9 cellular contexts compared by ENCODE assay signal in the genomic region with DNA sequence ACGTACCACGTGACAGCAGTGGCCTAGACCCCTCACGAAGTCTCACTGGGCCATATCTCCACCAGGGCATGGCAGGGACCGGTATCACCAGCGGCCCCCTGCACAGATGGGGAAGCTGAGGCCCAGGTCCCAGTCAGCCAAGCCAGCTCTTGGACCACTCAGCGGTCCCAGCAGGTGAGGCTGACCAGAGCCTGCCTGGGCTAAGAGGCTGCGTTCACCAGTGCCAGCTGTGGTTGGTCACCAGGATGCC. TPM values are rescaled to one million over a fixed set of nuclear protein-coding genes. Genes with fewer than 3 reads are reported as not detected.
DNase-seq lines count a peak whose midpoint lies in the region; ATAC-seq, FAIRE-seq and TF ChIP-seq lines count a peak whose summit lies in the region.
"Had no signal": no experiment of that assay in that cellular context is flagged by ENCODE, and none has a peak within 500 bp of the region (broad histone marks: within the 10 kb centered on the region; RNA-seq: fewer than 3 reads in every experiment).

No MANE protein-coding gene starts in this region.

- peaks cover 11% of the 10 kb centered on the region; the same call in 1 of the 2 replicates for H3K36me3 ChIP-seq in HUES64 (ENCODE audit: insufficient read depth, low read length)
- peaks cover 2% of the 10 kb centered on the region for H3K36me3 ChIP-seq in bronchial epithelial cell (ENCODE audit: control insufficient read depth, insufficient read depth, low read length)

- H3K9me3 Mint-ChIP-seq in naive thymus-derived CD8-positive, alpha-beta T cell, result no peaks in the 10 kb centered on the region

- POLR2A ChIA-PET in AG04450 (lab: Yijun Ruan, JAX), result interaction anchor here (0.6 to 1.9 kb wide), 5 partner anchors 14 to 491 kb away, joined by 3 to 7 read pairs (median 3); no protein-coding TSS in a partner anchor
- POLR2A ChIA-PET in naive thymus-derived CD8-positive, alpha-beta T cell (lab: Charles Lee), result interaction anchor here (0.7 to 5.0 kb wide), 33 partner anchors 8 to 672 kb away, joined by 3 to 145 read pairs (median 5); partner anchors contain the start of genes COL9A3, DIDO1, GID8 and NTSR1

- H3K9me3 ChIP-seq in AG04450 (ENCODE audit: control insufficient read depth, insufficient read depth, low read length), result no peaks in the 10 kb centered on the region; the same call in 1 of the 2 replicates
- H3K9me3 ChIP-seq in HUES64 (ENCODE audit: insufficient read depth, low read depth, low read length), result no peaks in the 10 kb centered on the region

- H3K27ac ChIP-seq in AG04450 (ENCODE audit: low read depth, low read length) (peak overlapping the region; percentile 67), HUES64 (ENCODE audit: low read depth, low read length) (no peak overlapping the region)

- WGBS in HUES64, result 69% methylated on average over 7 of the region's 7 CpGs

- CTCF ChIA-PET in AG04450 (lab: Charles Lee), result interaction anchor here (1.1 to 1.9 kb wide), 4 partner anchors 15 to 215 kb away, joined by 3 to 13 read pairs (median 6); no protein-coding TSS in a partner anchor

- H3K4me3 ChIP-seq in AG04450 (ENCODE audit: low read depth, low read length) (peak overlapping the region; percentile 46), HUES64 (ENCODE audit: low read length) (peak overlapping the region; percentile 30), bronchial epithelial cell (ENCODE audit: low read depth, low read length) (peak overlapping the region; percentile 34)

- peaks cover 5% of the 10 kb centered on the region; the same call in 1 of the 2 replicates for H3K4me1 ChIP-seq in HUES64 (ENCODE audit: insufficient read depth, low read length)

- peak in 1 of 2 donors; percentile 0 for ATAC-seq in naive thymus-derived CD8-positive, alpha-beta T cell
- ATAC-seq in GM19452 (IDR thresholded peaks at IDR 0.05; ENCODE audit: unreplicated experiment) (no peak), GM21367 (IDR thresholded peaks at IDR 0.05; ENCODE audit: unreplicated experiment) (no peak)

- H3K36me3 Mint-ChIP-seq in naive thymus-derived CD8-positive, alpha-beta T cell, result peaks cover 0 to 4% (median 0%) of the 10 kb centered on the region in 3 donors

- no peak for DNase-seq in AG04450 (ENCODE audit: low read depth, low spot score)
- no peak for DNase-seq in bronchial epithelial cell (ENCODE audit: low read depth)
- peak in 1 of 10 donors; percentile 31 for DNase-seq in naive thymus-derived CD8-positive, alpha-beta T cell
- no peak for DNase-seq in HT-29 (ENCODE audit: low spot score)
- no peak for DNase-seq in stimulated activated naive CD4-positive, alpha-beta T cell (lab: John Stamatoyannopoulos, UW)

- H3K4me1 Mint-ChIP-seq in naive thymus-derived CD8-positive, alpha-beta T cell, result peaks cover 14 to 48% (median 43%) of the 10 kb centered on the region in 4 donors

- peak overlapping the region; percentile 88 to 98 (median 96) for H3K27ac Mint-ChIP-seq in naive thymus-derived CD8-positive, alpha-beta T cell

- no peaks in the 10 kb centered on the region for H3K27me3 Mint-ChIP-seq in naive thymus-derived CD8-positive, alpha-beta T cell

- H3K9ac ChIP-seq in HUES64 (ENCODE audit: low read depth, low read length), result no peak overlapping the region

- TF ChIP-seq CTCF in AG04450 (IDR thresholded peaks at IDR 0.05; ENCODE audit: low read depth, low read length) (no peak), bronchial epithelial cell (IDR thresholded peaks at IDR 0.05; ENCODE audit: insufficient read depth, low read length, severe bottlenecking) (no peak)

- peaks cover 4% of the 10 kb centered on the region for H3K27me3 ChIP-seq in AG04450 (ENCODE audit: control insufficient read depth, insufficient read depth, low read length)
- peaks cover 18% of the 10 kb centered on the region for H3K27me3 ChIP-seq in HUES64 (ENCODE audit: insufficient read depth, low read length)
- H3K27me3 ChIP-seq in bronchial epithelial cell (ENCODE audit: control insufficient read depth, insufficient read depth, low read length), result peaks cover 6% of the 10 kb centered on the region

- peak overlapping the region; percentile 72 to 90 (median 82) for H3K4me3 Mint-ChIP-seq in naive thymus-derived CD8-positive, alpha-beta T cell

- no peak for FAIRE-seq in bronchial epithelial cell (lab: Jason Lieb, UNC)
- FAIRE-seq: endometrium had no signal

RNA-seq across cellular contexts. Expression of gene MRGBP, which starts 2.6 kb away (rescaled TPM):
- 13.4 and 14.4 TPM in 2 replicates for polyA plus RNA-seq in AG04450 (2011; rRNA removed)
- polyA minus RNA-seq in AG04450 (2011; rRNA and poly(A)+ RNA removed), result 12.5 and 14.0 TPM in 2 replicates
- polyA plus RNA-seq in HUES64 (2013, experiment 1 of 2), result 12.9 TPM
- 15.5 TPM for polyA plus RNA-seq in HUES64 (2013, experiment 2 of 2)
- total RNA-seq in bronchial epithelial cell, result 20.6 and 22.9 TPM in 2 replicates
- total RNA-seq in naive thymus-derived CD8-positive, alpha-beta T cell, result 10 to 100 TPM; 13.6 to 14.2 TPM
- 10 to 100 TPM in 1 of 3 donors, 1 to 10 TPM in 2; 7.4 to 10.2 (median 9.0) TPM for polyA plus RNA-seq in naive thymus-derived CD8-positive, alpha-beta T cell
- 88.8 and 98.8 TPM in 2 replicates for total RNA-seq in HT-29 (2014; rRNA removed; shearing (Covaris generic))

RNA-seq across cellular contexts. Expression of gene OGFR, which starts 11.0 kb away (rescaled TPM):
- 19.7 and 21.7 TPM in 2 replicates for polyA plus RNA-seq in AG04450 (2011; rRNA removed)
- 22.0 and 32.6 TPM in 2 replicates for polyA minus RNA-seq in AG04450 (2011; rRNA and poly(A)+ RNA removed)
- polyA plus RNA-seq in HUES64 (2013, experiment 1 of 2), result 12.8 TPM
- 15.0 TPM for polyA plus RNA-seq in HUES64 (2013, experiment 2 of 2)
- total RNA-seq in bronchial epithelial cell, result 16.1 and 17.8 TPM in 2 replicates
- 10 to 100 TPM; 77.1 to 79.9 TPM for total RNA-seq in naive thymus-derived CD8-positive, alpha-beta T cell
- 10 to 100 TPM; 26.5 to 58.2 (median 40.1) TPM for polyA plus RNA-seq in naive thymus-derived CD8-positive, alpha-beta T cell
- total RNA-seq in HT-29 (2014; rRNA removed; shearing (Covaris generic)), result 197 and 202 TPM in 2 replicates

RNA-seq across cellular contexts. Expression of gene COL9A3, which starts 23.2 kb away (rescaled TPM):
- polyA plus RNA-seq in AG04450 (2011; rRNA removed), result 0.69 and 0.98 TPM in 2 replicates
- 0.23 and 0.39 TPM in 2 replicates for polyA minus RNA-seq in AG04450 (2011; rRNA and poly(A)+ RNA removed)
- polyA plus RNA-seq in HUES64 (2013, experiment 1 of 2), result 37.3 TPM
- polyA plus RNA-seq in HUES64 (2013, experiment 2 of 2), result 34.6 TPM
- not detected in 2 replicates for total RNA-seq in bronchial epithelial cell
- total RNA-seq in naive thymus-derived CD8-positive, alpha-beta T cell, result 1 to 10 TPM; 1.2 to 2.2 TPM
- polyA plus RNA-seq in naive thymus-derived CD8-positive, alpha-beta T cell, result under 1 TPM in 1 of 3 donors, not detected in 2; 0.15 TPM
- total RNA-seq in HT-29 (2014; rRNA removed; shearing (Covaris generic)), result 57.4 and 59.7 TPM in 2 replicates

Comparison
In these comparisons a context has a peak if more than half of its experiments do, and no peak if none do; other contexts are left out.
1. RNA of gene COL9A3, which starts 23.2 kb away (total RNA-seq): 57.4 to 59.7 TPM in HT-29; 1.2 to 2.2 TPM in naive thymus-derived CD8-positive, alpha-beta T cell and not detected in bronchial epithelial cell; every median in the first group is over 10 times any median in the second.
2. Peak in every context shown above with its lines, with median percentiles within 50 percentile points of each other: H3K4me3 ChIP-seq.